In genomic region chr7:45157286-45157652, GRCh38 we compare ENCODE assay signal across 16 cellular contexts. TPM values are rescaled to one million over a fixed set of nuclear protein-coding genes. Genes with fewer than 3 reads are reported as not detected.
DNase-seq lines count a peak whose midpoint lies in the region; ATAC-seq and TF ChIP-seq lines count a peak whose summit lies in the region.
"Had no signal": no experiment of that assay in that cellular context is flagged by ENCODE, and none has a peak within 500 bp of the region (broad histone marks: within the 10 kb centered on the region; RNA-seq: fewer than 3 reads in every experiment).

No MANE protein-coding gene starts in this region.

- WGBS in aorta, 2 donors = 20 to 21% methylated on average over 13 to 14 of the region's 14 CpGs

- H3K4me3 Mint-ChIP-seq in glutamatergic neuron (ENCODE audit: unreplicated experiment) (peak overlapping the region; percentile 33), neural progenitor cell (peak overlapping the region; percentile 65)
- H3K4me3 Mint-ChIP-seq: activated CD4-positive, alpha-beta T cell treated with anti-CD3 and anti-CD28 coated beads, Interleukin-2, amount 10 ng/mL, durations not matched to agents 24 days and 14 days; dendritic cell treated with granulocyte-macrophage colony-stimulating factor and Interleukin-4, amounts not matched to agents 40 ng/mL and 50 ng/mL, for 4 days had no signal

- H3K9ac ChIP-seq in neural progenitor cell = no peak overlapping the region

- H3K9me3 Mint-ChIP-seq in glutamatergic neuron (ENCODE audit: unreplicated experiment) (peaks cover 3% of the 10 kb centered on the region), neural progenitor cell (peaks cover 9% of the 10 kb centered on the region)
- H3K9me3 Mint-ChIP-seq: activated CD4-positive, alpha-beta T cell treated with anti-CD3 and anti-CD28 coated beads, Interleukin-2, amount 10 ng/mL, durations not matched to agents 24 days and 14 days; dendritic cell treated with granulocyte-macrophage colony-stimulating factor and Interleukin-4, amounts not matched to agents 40 ng/mL and 50 ng/mL, for 4 days; stimulated activated naive B cell treated with anti-CD40 and anti-IgM and Interleukin-4, amounts not matched to agents 10 μg/mL and 1 μg/mL and 100 μg/mL, for 72 hours had no signal

- no peak overlapping the region for H3K27ac Mint-ChIP-seq in glutamatergic neuron (ENCODE audit: unreplicated experiment)
- H3K27ac Mint-ChIP-seq in neural progenitor cell = no peak overlapping the region
- H3K27ac Mint-ChIP-seq: activated CD4-positive, alpha-beta T cell treated with anti-CD3 and anti-CD28 coated beads, Interleukin-2, amount 10 ng/mL, durations not matched to agents 24 days and 14 days; dendritic cell treated with granulocyte-macrophage colony-stimulating factor and Interleukin-4, amounts not matched to agents 40 ng/mL and 50 ng/mL, for 4 days; stimulated activated naive B cell treated with anti-CD40 and anti-IgM and Interleukin-4, amounts not matched to agents 10 μg/mL and 1 μg/mL and 100 μg/mL, for 72 hours had no signal

- H3K27me3 ChIP-seq in right atrium auricular region (no peaks in the 10 kb centered on the region), neural progenitor cell (peaks cover 43% of the 10 kb centered on the region), aorta (ENCODE audit: control insufficient read depth in 1 of 2, insufficient read depth in 2 of 2, low read length in 1 of 2) (no peaks in the 10 kb centered on the region)

- peak overlapping the region; percentile 82 for H2AFZ ChIP-seq in neural progenitor cell (replicated peaks)

- intact Hi-C loops in Right ventricle myocardium superior (cut with DNase I) (no loop called here), aorta (cut with DNase I) (loop anchor here (5.0 to 10.0 kb wide), 2 partner anchors 695 to 708 kb away; no protein-coding TSS in a partner anchor)

- H3K4me1 Mint-ChIP-seq in glutamatergic neuron (ENCODE audit: low read depth, unreplicated experiment) (no peaks in the 10 kb centered on the region), neural progenitor cell (peaks cover 10% of the 10 kb centered on the region)

- no peaks in the 10 kb centered on the region for H3K79me2 ChIP-seq in neural progenitor cell (ENCODE audit: low read depth)

- peak overlapping the region; percentile 40 to 54 for H3K27ac ChIP-seq in right atrium auricular region
- no peak overlapping the region for H3K27ac ChIP-seq in neural progenitor cell
- no peak overlapping the region for H3K27ac ChIP-seq in aorta (ENCODE audit: low read depth in 1 of 2, low read length in 2 of 2)

- H3K9me3 ChIP-seq in right atrium auricular region (no peaks in the 10 kb centered on the region), neural progenitor cell (ENCODE audit: low read depth) (no peaks in the 10 kb centered on the region), aorta (ENCODE audit: control insufficient read depth, low read length) (no peaks in the 10 kb centered on the region)

- TF ChIP-seq CTCF in right atrium auricular region (IDR thresholded peaks at IDR 0.05) (no peak), glutamatergic neuron (IDR thresholded peaks at IDR 0.05; ENCODE audit: partially characterized antibody, unreplicated experiment) (no peak), neural progenitor cell (IDR thresholded peaks at IDR 0.05) (no peak)

- no peaks in the 10 kb centered on the region for H3F3A ChIP-seq in neural progenitor cell (ENCODE audit: low read depth)

- no peaks in the 10 kb centered on the region for H4K20me1 ChIP-seq in neural progenitor cell (ENCODE audit: low read depth)

- H3K27me3 Mint-ChIP-seq in glutamatergic neuron (ENCODE audit: unreplicated experiment) = peaks cover 21% of the 10 kb centered on the region
- H3K27me3 Mint-ChIP-seq in neural progenitor cell (ENCODE audit: insufficient read depth, low read depth) = peaks cover 31% of the 10 kb centered on the region

- peak overlapping the region; percentile 92 for H3K4me2 ChIP-seq in neural progenitor cell

- no peaks in the 10 kb centered on the region for H3K36me3 ChIP-seq in right atrium auricular region
- no peaks in the 10 kb centered on the region for H3K36me3 ChIP-seq in neural progenitor cell
- H3K36me3 ChIP-seq in aorta (ENCODE audit: control insufficient read depth in 1 of 2, insufficient read depth in 2 of 2, low read length in 1 of 2) = no peaks in the 10 kb centered on the region

- peaks cover 0 to 18% of the 10 kb centered on the region in 2 donors for H3K4me1 ChIP-seq in right atrium auricular region
- H3K4me1 ChIP-seq in neural progenitor cell = no peaks in the 10 kb centered on the region
- no peaks in the 10 kb centered on the region for H3K4me1 ChIP-seq in aorta (ENCODE audit: control insufficient read depth in 1 of 2, insufficient read depth in 2 of 2, low read length in 2 of 2)

- DNase-seq in right atrium auricular region (ENCODE audit: low spot score) = no peak
- DNase-seq in Right ventricle myocardium superior = no peak
- DNase-seq in glutamatergic neuron = no peak
- no peak for DNase-seq in neural progenitor cell (ENCODE audit: low spot score)
- peak; percentile 41 to 76 for DNase-seq in aorta
- DNase-seq in NCI-H345 (lab: John Stamatoyannopoulos, UW) = no peak
- no peak for DNase-seq in NCI-H2081 (lab: John Stamatoyannopoulos, UW)
- DNase-seq: activated CD4-positive, alpha-beta T cell treated with anti-CD3 and anti-CD28 coated beads, Interleukin-2, amount 10 ng/mL, durations not matched to agents 24 days and 14 days; activated T-cell treated with anti-CD3 and anti-CD28 coated beads, Interleukin-2, amount 50 U/mL, for 1 hour; Calu3; NCI-H146; NCI-H526 treated with DMSO at 0.1 percent for 48 hours; stimulated activated naive B cell treated with anti-CD40 and anti-IgM and Interleukin-4, amounts not matched to agents 10 μg/mL and 1 μg/mL and 100 μg/mL, for 72 hours had no signal

- ATAC-seq in Right ventricle myocardium superior (ENCODE audit: poor library complexity) = no peak
- ATAC-seq in aorta (ENCODE audit: low FRiP score) = no peak
- no peak for ATAC-seq in GM21717 (IDR thresholded peaks at IDR 0.05; ENCODE audit: unreplicated experiment)
- ATAC-seq: stimulated activated naive B cell treated with anti-CD40 and anti-IgM and Interleukin-4, amounts not matched to agents 10 μg/mL and 1 μg/mL and 100 μg/mL, for 72 hours had no signal

- H3K4me3 ChIP-seq in right atrium auricular region (peak overlapping the region; percentile 36 to 59), neural progenitor cell (peak overlapping the region; percentile 47), aorta (ENCODE audit: low read length in 2 of 2) (no peak overlapping the region)

- H3K36me3 Mint-ChIP-seq in glutamatergic neuron (ENCODE audit: unreplicated experiment) = peaks cover 11% of the 10 kb centered on the region
- no peaks in the 10 kb centered on the region for H3K36me3 Mint-ChIP-seq in neural progenitor cell
- H3K36me3 Mint-ChIP-seq: stimulated activated naive B cell treated with anti-CD40 and anti-IgM and Interleukin-4, amounts not matched to agents 10 μg/mL and 1 μg/mL and 100 μg/mL, for 72 hours had no signal

RNA-seq across cellular contexts. Expression of gene RAMP3, which starts 0.3 kb away (rescaled TPM):
- 10 to 100 TPM; 62.0 to 77.2 TPM for total RNA-seq in right atrium auricular region
- 31.2 TPM for total RNA-seq in Right ventricle myocardium superior
- not detected for total RNA-seq in glutamatergic neuron (ENCODE audit: unreplicated experiment)
- total RNA-seq in neural progenitor cell (ENCODE audit: low replicate concordance) = not detected in 2 replicates
- total RNA-seq in aorta = 10 to 100 TPM; 43.0 to 78.0 TPM
- 10 to 100 TPM in 1 of 2 donors, 1 to 10 TPM in 1; 5.0 to 14.7 TPM for polyA plus RNA-seq in aorta
- total RNA-seq: activated CD4-positive, alpha-beta T cell treated with anti-CD3 and anti-CD28 coated beads, Interleukin-2, amount 10 ng/mL, durations not matched to agents 24 days and 14 days; Calu3; T-helper 1 cell treated with Interleukin-12 subunit alpha and Interleukin-12 subunit beta and Interleukin-4 antibody, amounts not matched to agents 30 ng/mL and 1 ng/mL, for 36 hours had no signal

RNA-seq across cellular contexts. Expression of gene TBRG4, which starts 45.8 kb away (rescaled TPM):
- total RNA-seq in right atrium auricular region (10 to 100 TPM; 46.1 to 48.2 TPM), Right ventricle myocardium superior (82.2 TPM), glutamatergic neuron (ENCODE audit: unreplicated experiment) (90.1 TPM), neural progenitor cell (ENCODE audit: low replicate concordance) (32.2 and 63.7 TPM in 2 replicates), aorta (10 to 100 TPM; 35.0 to 41.4 TPM)
- 10 to 100 TPM; 14.4 to 41.8 TPM for polyA plus RNA-seq in aorta

Comparison
In these comparisons a context has a peak if more than half of its experiments do, and no peak if none do; other contexts are left out.
1. DNase-seq: peak in aorta (2 of 2); none in right atrium auricular region (single experiment), Right ventricle myocardium superior (single experiment), glutamatergic neuron (single experiment), neural progenitor cell (single experiment), NCI-H345 (single experiment) and NCI-H2081 (0 of 2).
2. H3K27ac ChIP-seq: peak in right atrium auricular region (2 of 2); none in neural progenitor cell (single experiment) and aorta (0 of 2).
3. H3K4me3 ChIP-seq: peak in right atrium auricular region (2 of 2) and neural progenitor cell (single experiment); none in aorta (0 of 2).
4. RNA of gene RAMP3, which starts 0.3 kb away (total RNA-seq): 43.0 to 78.0 TPM in aorta, 62.0 to 77.2 TPM in right atrium auricular region and 31.2 TPM in Right ventricle myocardium superior (single experiment); not detected in glutamatergic neuron (single experiment) and not detected in neural progenitor cell; every median in the first group is over 10 times any median in the second.